In genomic region chr2:11498543-11499034, GRCh38 we compare ENCODE assay signal across 1 cellular context.
TF ChIP-seq lines count a peak whose summit lies in the region.

No MANE protein-coding gene starts in this region.

TF ChIP-seq in GM12878, 131 proteins besides CTCF, POLR2A, EP300 and RAD21 (continues in another document):
- TF ChIP-seq NR2C1 (IDR thresholded peaks at IDR 0.05) (no peak), TAF1 (IDR thresholded peaks at IDR 0.05; ENCODE audit: borderline replicate concordance, low read depth, low read length) (no peak), IKZF1 (conservative IDR thresholded peaks at IDR 0.05) (peak; percentile 66), SIN3A (IDR thresholded peaks at IDR 0.05; ENCODE audit: low read depth, low read length) (no peak), NFIC (IDR thresholded peaks at IDR 0.05; ENCODE audit: low read depth, low read length) (peak; percentile 83), FOS (IDR thresholded peaks at IDR 0.05; ENCODE audit: borderline replicate concordance, extremely low read depth, insufficient read length) (no peak), NFXL1 (IDR thresholded peaks at IDR 0.05; ENCODE audit: borderline replicate concordance) (no peak), DPF2 (IDR thresholded peaks at IDR 0.05) (peak; percentile 81), CBX5 (IDR thresholded peaks at IDR 0.05; ENCODE audit: low read depth) (peak; percentile 55; the same call in 1 of the 2 replicates), BHLHE40 (IDR thresholded peaks at IDR 0.05; ENCODE audit: borderline replicate concordance in 1 of 2, low read depth in 2 of 2, low read length in 1 of 2) (peak; percentile 79 to 91; a peak in 3 of 4 replicates), E4F1 (IDR thresholded peaks at IDR 0.05; ENCODE audit: borderline replicate concordance, partially characterized antibody) (no peak), SREBF2 (IDR thresholded peaks at IDR 0.05; ENCODE audit: low read length) (no peak), ZNF622 (IDR thresholded peaks at IDR 0.05) (no peak), SMARCA5 (IDR thresholded peaks at IDR 0.05) (no peak), NFYA (IDR thresholded peaks at IDR 0.05; ENCODE audit: borderline replicate concordance, low read depth, low read length) (no peak), RELB (IDR thresholded peaks at IDR 0.05; ENCODE audit: low read depth) (peak; percentile 29; the same call in 1 of the 2 replicates), PBX3 (IDR thresholded peaks at IDR 0.05; ENCODE audit: insufficient replicate concordance, low read depth, low read length) (peak; percentile 41), KDM1A (IDR thresholded peaks at IDR 0.05; ENCODE audit: borderline replicate concordance) (no peak), CBFB (IDR thresholded peaks at IDR 0.05; ENCODE audit: low read depth) (0 out of 2 replicates have a peak, but pooled peaks have one; percentile 45), SUZ12 (IDR thresholded peaks at IDR 0.05; ENCODE audit: unreplicated experiment) (no peak), GATAD2B (conservative IDR thresholded peaks at IDR 0.05; ENCODE audit: low read depth) (peak; percentile 81), RB1 (IDR thresholded peaks at IDR 0.05; ENCODE audit: borderline replicate concordance) (no peak), HDAC6 (IDR thresholded peaks at IDR 0.05; ENCODE audit: unreplicated experiment) (no peak), IRF4 (IDR thresholded peaks at IDR 0.05; ENCODE audit: low read depth, low read length) (peak; percentile 96), IKZF2 (IDR thresholded peaks at IDR 0.05) (peak; percentile 44 to 53; a peak in 2 of 4 replicates), BCL11A (IDR thresholded peaks at IDR 0.05; ENCODE audit: low read depth, low read length) (peak; percentile 94), SUPT20H (IDR thresholded peaks at IDR 0.05; ENCODE audit: borderline replicate concordance, control insufficient read depth, low read depth, low read length) (no peak), CEBPZ (IDR thresholded peaks at IDR 0.05; ENCODE audit: low read depth, low read length) (no peak), STAT1 (conservative IDR thresholded peaks at IDR 0.05) (no peak), WRNIP1 (IDR thresholded peaks at IDR 0.05; ENCODE audit: borderline replicate concordance, low read depth, low read length) (no peak), RUNX3 (IDR thresholded peaks at IDR 0.05; ENCODE audit: low read length) (peak; percentile 85), PAX8 (IDR thresholded peaks at IDR 0.05) (no peak), SMAD5 (IDR thresholded peaks at IDR 0.05; ENCODE audit: low read depth) (no peak), CHD2 (IDR thresholded peaks at IDR 0.05; ENCODE audit: borderline replicate concordance, low read depth, low read length) (no peak), SREBF1 (IDR thresholded peaks at IDR 0.05; ENCODE audit: low read length) (no peak)
- TF ChIP-seq, protein P1, sequence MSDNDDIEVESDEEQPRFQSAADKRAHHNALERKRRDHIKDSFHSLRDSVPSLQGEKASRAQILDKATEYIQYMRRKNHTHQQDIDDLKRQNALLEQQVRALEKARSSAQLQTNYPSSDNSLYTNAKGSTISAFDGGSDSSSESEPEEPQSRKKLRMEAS (IDR thresholded peaks at IDR 0.05; ENCODE audit: low read depth, low read length), result no peak; the same call in 1 of the 2 replicates
- TF ChIP-seq, protein P2, sequence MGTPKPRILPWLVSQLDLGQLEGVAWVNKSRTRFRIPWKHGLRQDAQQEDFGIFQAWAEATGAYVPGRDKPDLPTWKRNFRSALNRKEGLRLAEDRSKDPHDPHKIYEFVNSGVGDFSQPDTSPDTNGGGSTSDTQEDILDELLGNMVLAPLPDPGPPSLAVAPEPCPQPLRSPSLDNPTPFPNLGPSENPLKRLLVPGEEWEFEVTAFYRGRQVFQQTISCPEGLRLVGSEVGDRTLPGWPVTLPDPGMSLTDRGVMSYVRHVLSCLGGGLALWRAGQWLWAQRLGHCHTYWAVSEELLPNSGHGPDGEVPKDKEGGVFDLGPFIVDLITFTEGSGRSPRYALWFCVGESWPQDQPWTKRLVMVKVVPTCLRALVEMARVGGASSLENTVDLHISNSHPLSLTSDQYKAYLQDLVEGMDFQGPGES (IDR thresholded peaks at IDR 0.05), result no peak
- TF ChIP-seq, protein P3, sequence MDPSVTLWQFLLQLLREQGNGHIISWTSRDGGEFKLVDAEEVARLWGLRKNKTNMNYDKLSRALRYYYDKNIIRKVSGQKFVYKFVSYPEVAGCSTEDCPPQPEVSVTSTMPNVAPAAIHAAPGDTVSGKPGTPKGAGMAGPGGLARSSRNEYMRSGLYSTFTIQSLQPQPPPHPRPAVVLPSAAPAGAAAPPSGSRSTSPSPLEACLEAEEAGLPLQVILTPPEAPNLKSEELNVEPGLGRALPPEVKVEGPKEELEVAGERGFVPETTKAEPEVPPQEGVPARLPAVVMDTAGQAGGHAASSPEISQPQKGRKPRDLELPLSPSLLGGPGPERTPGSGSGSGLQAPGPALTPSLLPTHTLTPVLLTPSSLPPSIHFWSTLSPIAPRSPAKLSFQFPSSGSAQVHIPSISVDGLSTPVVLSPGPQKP (IDR thresholded peaks at IDR 0.05; ENCODE audit: low read depth, low read length), result no peak
- TF ChIP-seq, protein P4, sequence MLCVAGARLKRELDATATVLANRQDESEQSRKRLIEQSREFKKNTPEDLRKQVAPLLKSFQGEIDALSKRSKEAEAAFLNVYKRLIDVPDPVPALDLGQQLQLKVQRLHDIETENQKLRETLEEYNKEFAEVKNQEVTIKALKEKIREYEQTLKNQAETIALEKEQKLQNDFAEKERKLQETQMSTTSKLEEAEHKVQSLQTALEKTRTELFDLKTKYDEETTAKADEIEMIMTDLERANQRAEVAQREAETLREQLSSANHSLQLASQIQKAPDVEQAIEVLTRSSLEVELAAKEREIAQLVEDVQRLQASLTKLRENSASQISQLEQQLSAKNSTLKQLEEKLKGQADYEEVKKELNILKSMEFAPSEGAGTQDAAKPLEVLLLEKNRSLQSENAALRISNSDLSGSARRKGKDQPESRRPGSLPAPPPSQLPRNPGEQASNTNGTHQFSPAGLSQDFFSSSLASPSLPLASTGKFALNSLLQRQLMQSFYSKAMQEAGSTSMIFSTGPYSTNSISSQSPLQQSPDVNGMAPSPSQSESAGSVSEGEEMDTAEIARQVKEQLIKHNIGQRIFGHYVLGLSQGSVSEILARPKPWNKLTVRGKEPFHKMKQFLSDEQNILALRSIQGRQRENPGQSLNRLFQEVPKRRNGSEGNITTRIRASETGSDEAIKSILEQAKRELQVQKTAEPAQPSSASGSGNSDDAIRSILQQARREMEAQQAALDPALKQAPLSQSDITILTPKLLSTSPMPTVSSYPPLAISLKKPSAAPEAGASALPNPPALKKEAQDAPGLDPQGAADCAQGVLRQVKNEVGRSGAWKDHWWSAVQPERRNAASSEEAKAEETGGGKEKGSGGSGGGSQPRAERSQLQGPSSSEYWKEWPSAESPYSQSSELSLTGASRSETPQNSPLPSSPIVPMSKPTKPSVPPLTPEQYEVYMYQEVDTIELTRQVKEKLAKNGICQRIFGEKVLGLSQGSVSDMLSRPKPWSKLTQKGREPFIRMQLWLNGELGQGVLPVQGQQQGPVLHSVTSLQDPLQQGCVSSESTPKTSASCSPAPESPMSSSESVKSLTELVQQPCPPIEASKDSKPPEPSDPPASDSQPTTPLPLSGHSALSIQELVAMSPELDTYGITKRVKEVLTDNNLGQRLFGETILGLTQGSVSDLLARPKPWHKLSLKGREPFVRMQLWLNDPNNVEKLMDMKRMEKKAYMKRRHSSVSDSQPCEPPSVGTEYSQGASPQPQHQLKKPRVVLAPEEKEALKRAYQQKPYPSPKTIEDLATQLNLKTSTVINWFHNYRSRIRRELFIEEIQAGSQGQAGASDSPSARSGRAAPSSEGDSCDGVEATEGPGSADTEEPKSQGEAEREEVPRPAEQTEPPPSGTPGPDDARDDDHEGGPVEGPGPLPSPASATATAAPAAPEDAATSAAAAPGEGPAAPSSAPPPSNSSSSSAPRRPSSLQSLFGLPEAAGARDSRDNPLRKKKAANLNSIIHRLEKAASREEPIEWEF (IDR thresholded peaks at IDR 0.05; ENCODE audit: insufficient replicate concordance, low read depth, low read length), result no peak
- TF ChIP-seq, protein P5, sequence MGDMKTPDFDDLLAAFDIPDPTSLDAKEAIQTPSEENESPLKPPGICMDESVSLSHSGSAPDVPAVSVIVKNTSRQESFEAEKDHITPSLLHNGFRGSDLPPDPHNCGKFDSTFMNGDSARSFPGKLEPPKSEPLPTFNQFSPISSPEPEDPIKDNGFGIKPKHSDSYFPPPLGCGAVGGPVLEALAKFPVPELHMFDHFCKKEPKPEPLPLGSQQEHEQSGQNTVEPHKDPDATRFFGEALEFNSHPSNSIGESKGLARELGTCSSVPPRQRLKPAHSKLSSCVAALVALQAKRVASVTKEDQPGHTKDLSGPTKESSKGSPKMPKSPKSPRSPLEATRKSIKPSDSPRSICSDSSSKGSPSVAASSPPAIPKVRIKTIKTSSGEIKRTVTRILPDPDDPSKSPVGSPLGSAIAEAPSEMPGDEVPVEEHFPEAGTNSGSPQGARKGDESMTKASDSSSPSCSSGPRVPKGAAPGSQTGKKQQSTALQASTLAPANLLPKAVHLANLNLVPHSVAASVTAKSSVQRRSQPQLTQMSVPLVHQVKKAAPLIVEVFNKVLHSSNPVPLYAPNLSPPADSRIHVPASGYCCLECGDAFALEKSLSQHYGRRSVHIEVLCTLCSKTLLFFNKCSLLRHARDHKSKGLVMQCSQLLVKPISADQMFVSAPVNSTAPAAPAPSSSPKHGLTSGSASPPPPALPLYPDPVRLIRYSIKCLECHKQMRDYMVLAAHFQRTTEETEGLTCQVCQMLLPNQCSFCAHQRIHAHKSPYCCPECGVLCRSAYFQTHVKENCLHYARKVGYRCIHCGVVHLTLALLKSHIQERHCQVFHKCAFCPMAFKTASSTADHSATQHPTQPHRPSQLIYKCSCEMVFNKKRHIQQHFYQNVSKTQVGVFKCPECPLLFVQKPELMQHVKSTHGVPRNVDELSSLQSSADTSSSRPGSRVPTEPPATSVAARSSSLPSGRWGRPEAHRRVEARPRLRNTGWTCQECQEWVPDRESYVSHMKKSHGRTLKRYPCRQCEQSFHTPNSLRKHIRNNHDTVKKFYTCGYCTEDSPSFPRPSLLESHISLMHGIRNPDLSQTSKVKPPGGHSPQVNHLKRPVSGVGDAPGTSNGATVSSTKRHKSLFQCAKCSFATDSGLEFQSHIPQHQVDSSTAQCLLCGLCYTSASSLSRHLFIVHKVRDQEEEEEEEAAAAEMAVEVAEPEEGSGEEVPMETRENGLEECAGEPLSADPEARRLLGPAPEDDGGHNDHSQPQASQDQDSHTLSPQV (IDR thresholded peaks at IDR 0.05), result no peak
